ENCODE assay signal across 18 cellular contexts in the genomic region with DNA sequence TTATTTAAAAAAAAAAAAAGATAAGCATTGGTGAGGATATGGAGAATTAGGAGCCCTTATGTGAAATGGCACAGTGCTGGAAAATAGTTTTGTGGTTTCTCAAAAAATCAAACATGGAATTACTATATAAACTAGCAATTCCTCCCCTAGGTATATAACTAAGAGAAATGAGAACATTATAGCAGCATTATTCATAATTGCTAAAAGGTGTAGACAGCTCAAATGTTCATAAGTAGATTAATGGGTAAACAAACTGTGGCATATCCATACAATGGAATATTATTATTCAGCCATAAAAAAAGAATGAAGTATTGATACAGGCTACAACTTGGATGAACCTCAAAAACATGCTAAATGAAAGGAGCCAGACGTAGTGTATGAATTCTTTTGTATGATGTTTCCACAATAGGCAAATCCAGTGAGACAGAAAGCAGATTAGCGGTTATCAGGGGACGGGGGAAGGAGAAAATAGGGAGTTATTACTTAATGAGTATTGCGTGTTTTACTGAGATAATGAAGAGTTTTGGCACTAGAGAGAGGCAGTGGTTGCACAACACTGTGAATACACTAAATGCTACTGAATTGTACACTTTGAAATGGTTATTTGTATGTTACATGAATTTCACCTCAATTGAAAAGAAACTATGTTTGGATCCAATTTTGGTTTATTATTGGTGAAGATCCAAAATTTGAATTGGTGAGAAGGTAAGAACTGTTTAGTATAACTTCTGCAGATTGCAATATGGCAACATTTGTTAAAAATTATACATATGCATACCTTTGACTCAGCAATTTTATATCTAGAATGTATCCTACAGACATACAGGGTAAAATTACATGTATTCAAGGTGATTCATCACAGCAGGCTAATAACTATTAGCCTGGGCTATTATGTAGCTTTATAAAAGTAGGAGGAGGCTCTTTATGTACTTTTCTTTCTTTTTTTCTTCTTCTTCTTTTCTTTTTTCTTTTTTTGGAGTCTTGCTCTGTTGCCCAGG.
A peak's percentile ranks its signal among the peaks of the same experiment; 100 is the strongest.
DNase-seq lines count a peak whose midpoint lies in the region; ATAC-seq and TF ChIP-seq lines count a peak whose summit lies in the region.
"Had no signal": no experiment of that assay in that cellular context is flagged by ENCODE, and none has a peak within 500 bp of the region (broad histone marks: within the 10 kb centered on the region; RNA-seq: fewer than 3 reads in every experiment).

No MANE protein-coding gene starts in this region.

- no peak for TF ChIP-seq CTCF in GM23338 (conservative IDR thresholded peaks at IDR 0.05; ENCODE audit: low read depth in 2 of 2)
- no peak for TF ChIP-seq CTCF in PC-3 (conservative IDR thresholded peaks at IDR 0.05; ENCODE audit: low read depth, low read length)
- no peak for TF ChIP-seq CTCF in epithelial cell of esophagus (IDR thresholded peaks at IDR 0.05; ENCODE audit: insufficient read depth, low read depth, low read length, missing control alignments)
- TF ChIP-seq CTCF in transverse colon (IDR thresholded peaks at IDR 0.05): no peak

- H3K9me3 ChIP-seq in PC-3 (ENCODE audit: low read length): no peaks in the 10 kb centered on the region
- peaks cover 9% of the 10 kb centered on the region for H3K9me3 ChIP-seq in mesodermal cell (ENCODE audit: control insufficient read depth, low read length)
- H3K9me3 ChIP-seq in transverse colon: no peaks in the 10 kb centered on the region
- H3K9me3 ChIP-seq: esophagus squamous epithelium, upper lobe of left lung had no signal

- peaks cover 8% of the 10 kb centered on the region for H3K27me3 Mint-ChIP-seq in GM23338 (ENCODE audit: insufficient read depth, low read depth, poor library complexity)
- H3K27me3 Mint-ChIP-seq: activated CD4-positive, alpha-beta T cell treated with anti-CD3 and anti-CD28 coated beads, Interleukin-2, amount 10 ng/mL, durations not matched to agents 7 days and 5 days; CD4-positive, CD25-positive, alpha-beta regulatory T cell; stimulated activated naive B cell treated with anti-CD40 and anti-IgM and Interleukin-4, amounts not matched to agents 10 μg/mL and 1 μg/mL and 100 μg/mL, for 72 hours had no signal

- no peak for DNase-seq in GM23338 (ENCODE audit: low spot score)
- DNase-seq in PC-3: peak; percentile 80
- peak; percentile 30 for DNase-seq in epithelial cell of esophagus (ENCODE audit: low read depth)
- DNase-seq in putamen (ENCODE audit: low spot score): no peak
- no peak for DNase-seq in activated CD4-positive, alpha-beta T cell treated with anti-CD3 and anti-CD28 coated beads for 1 hour
- no peak for DNase-seq in transverse colon
- DNase-seq: activated CD4-positive, alpha-beta T cell treated with anti-CD3 and anti-CD28 coated beads, Interleukin-2, amount 10 ng/mL, durations not matched to agents 7 days and 5 days; CD4-positive, CD25-positive, alpha-beta regulatory T cell; cortex of kidney; esophagus squamous epithelium; mammary epithelial cell; NCI-H1105 treated with DMSO at 0.1 percent for 48 hours; stimulated activated naive B cell treated with anti-CD40 and anti-IgM and Interleukin-4, amounts not matched to agents 10 μg/mL and 1 μg/mL and 100 μg/mL, for 72 hours; upper lobe of left lung had no signal

- intact Hi-C loops in PC-3 (cut with micrococcal nuclease) (no loop called here), transverse colon (cut with DNase I; ENCODE audit: low total_unique reads) (no loop called here)

- H3K27me3 ChIP-seq in GM23338 (ENCODE audit: insufficient read depth) (no peaks in the 10 kb centered on the region), PC-3 (ENCODE audit: low read length) (no peaks in the 10 kb centered on the region), transverse colon (no peaks in the 10 kb centered on the region)
- H3K27me3 ChIP-seq: adrenal gland, esophagus squamous epithelium, upper lobe of left lung had no signal

- peak overlapping the region; percentile 53; the same call in 1 of the 2 replicates for H3K27ac Mint-ChIP-seq in GM23338
- H3K27ac Mint-ChIP-seq: activated CD4-positive, alpha-beta T cell treated with anti-CD3 and anti-CD28 coated beads, Interleukin-2, amount 10 ng/mL, durations not matched to agents 7 days and 5 days; CD4-positive, CD25-positive, alpha-beta regulatory T cell; stimulated activated naive B cell treated with anti-CD40 and anti-IgM and Interleukin-4, amounts not matched to agents 10 μg/mL and 1 μg/mL and 100 μg/mL, for 72 hours had no signal

- peaks cover 5% of the 10 kb centered on the region; the same call in 2 of the 3 replicates for H3K9me3 Mint-ChIP-seq in GM23338
- H3K9me3 Mint-ChIP-seq: stimulated activated naive B cell treated with anti-CD40 and anti-IgM and Interleukin-4, amounts not matched to agents 10 μg/mL and 1 μg/mL and 100 μg/mL, for 72 hours had no signal

- CTCF ChIA-PET in PC-3 (lab: Charles Lee): interaction anchor here (0.5 to 1.0 kb wide), 5 partner anchors 11 to 954 kb away, joined by 3 to 6 read pairs (median 3); no protein-coding TSS in a partner anchor

- POLR2A ChIA-PET in PC-3 (lab: Charles Lee; ENCODE audit: unreplicated experiment): interaction anchor here (0.6 to 1.0 kb wide), 4 partner anchors 12 to 69 kb away, joined by 3 to 6 read pairs (median 5); no protein-coding TSS in a partner anchor

- H3K27ac ChIP-seq in GM23338 (ENCODE audit: low read depth): 0 out of 2 replicates have a peak overlapping the region, but pooled peaks have one; percentile 24
- H3K27ac ChIP-seq in PC-3 (ENCODE audit: low read length): no peak overlapping the region
- H3K27ac ChIP-seq in mesodermal cell (ENCODE audit: low read depth, low read length, severe bottlenecking): peak overlapping the region; percentile 24
- H3K27ac ChIP-seq in transverse colon: peak overlapping the region in 1 of 4 donors; percentile 6
- H3K27ac ChIP-seq: adrenal gland, upper lobe of left lung had no signal

- H4K20me1 ChIP-seq in GM23338 (replicated peaks; ENCODE audit: insufficient read depth) (no peaks in the 10 kb centered on the region; the same call in 1 of the 2 replicates), PC-3 (ENCODE audit: low read length) (no peaks in the 10 kb centered on the region)

- peaks cover 36% of the 10 kb centered on the region for H3K4me1 Mint-ChIP-seq in GM23338
- H3K4me1 Mint-ChIP-seq: activated CD4-positive, alpha-beta T cell treated with anti-CD3 and anti-CD28 coated beads, Interleukin-2, amount 10 ng/mL, durations not matched to agents 7 days and 5 days had no signal

- H3F3A ChIP-seq in GM23338 (replicated peaks; ENCODE audit: low read depth): peaks cover 4% of the 10 kb centered on the region; the same call in 1 of the 2 replicates
- peaks cover 15% of the 10 kb centered on the region for H3F3A ChIP-seq in PC-3 (ENCODE audit: low read length, unreplicated experiment)

- no peak overlapping the region for H2AFZ ChIP-seq in GM23338
- H2AFZ ChIP-seq in PC-3 (ENCODE audit: low read length): no peak overlapping the region

- H3K4me3 Mint-ChIP-seq in GM23338: no peak overlapping the region
- H3K4me3 Mint-ChIP-seq: activated CD4-positive, alpha-beta T cell treated with anti-CD3 and anti-CD28 coated beads, Interleukin-2, amount 10 ng/mL, durations not matched to agents 7 days and 5 days; neural crest cell; stimulated activated naive B cell treated with anti-CD40 and anti-IgM and Interleukin-4, amounts not matched to agents 10 μg/mL and 1 μg/mL and 100 μg/mL, for 72 hours had no signal

- H3K4me1 ChIP-seq in GM23338 (ENCODE audit: insufficient read depth) (peaks cover 33% of the 10 kb centered on the region), PC-3 (ENCODE audit: insufficient read depth, low read length) (peaks cover 14% of the 10 kb centered on the region), mesodermal cell (ENCODE audit: control insufficient read depth, insufficient read depth, low read length, poor library complexity, severe bottlenecking) (peaks cover 24% of the 10 kb centered on the region), transverse colon (peaks cover 0 to 13% (median 6%) of the 10 kb centered on the region in 4 donors)

- H3K9ac ChIP-seq in PC-3 (ENCODE audit: low read length): no peak overlapping the region

- peaks cover 46% of the 10 kb centered on the region for H3K36me3 Mint-ChIP-seq in GM23338 (ENCODE audit: low read depth)

- 96 to 97% methylated on average over 4 of the region's 4 CpGs for WGBS in mesodermal cell (ENCODE audit: insufficient coverage in 2 of 2), 2 experiments
- 83 to 90% methylated on average over 4 of the region's 4 CpGs for WGBS in transverse colon (ENCODE audit: low coverage in 1 of 2), 2 donors

- in situ Hi-C loops in transverse colon (cut with MboI; ENCODE audit: low pct_ligation_motif_present in 1 of 4, low pct_unique_long_range_greater_than_20kb in 1 of 4, low sequenced_read_pairs in 3 of 4): no loop called here

- H3K4me3 ChIP-seq in GM23338 (no peak overlapping the region), PC-3 (ENCODE audit: low read length) (no peak overlapping the region), epithelial cell of esophagus (ENCODE audit: low read length) (no peak overlapping the region), mesodermal cell (ENCODE audit: extremely low read depth, insufficient read depth, low read length, poor library complexity, severe bottlenecking) (no peak overlapping the region), transverse colon (no peak overlapping the region)
- H3K4me3 ChIP-seq: adrenal gland, esophagus squamous epithelium, upper lobe of left lung had no signal

- no TSS peak for BruUV-seq in PC-3 (replicated peaks; lab: Mats Ljungman, UMichigan)

- H3K36me3 ChIP-seq in GM23338 (ENCODE audit: insufficient read depth) (no peaks in the 10 kb centered on the region; the same call in 1 of the 2 replicates), PC-3 (ENCODE audit: low read depth, low read length) (peaks cover 55% of the 10 kb centered on the region), mesodermal cell (ENCODE audit: control insufficient read depth, insufficient read depth, low read length) (peaks cover 60% of the 10 kb centered on the region), transverse colon (peaks cover 0 to 7% (median 0%) of the 10 kb centered on the region in 4 donors)
- H3K36me3 ChIP-seq: adrenal gland had no signal

- ATAC-seq in GM23338 (no peak), PC-3 (peak; percentile 95), HG02840 (IDR thresholded peaks at IDR 0.05; ENCODE audit: low FRiP score, unreplicated experiment) (no peak)
- ATAC-seq: stimulated activated naive B cell treated with anti-CD40 and anti-IgM and Interleukin-4, amounts not matched to agents 10 μg/mL and 1 μg/mL and 100 μg/mL, for 72 hours had no signal

- H3K4me2 ChIP-seq in GM23338 (no peak overlapping the region), PC-3 (ENCODE audit: low read length) (peak overlapping the region; percentile 0; the same call in 1 of the 2 replicates)

- H3K79me2 ChIP-seq in GM23338 (replicated peaks; ENCODE audit: insufficient read depth) (peaks cover 53% of the 10 kb centered on the region), PC-3 (ENCODE audit: low read length) (peaks cover 72% of the 10 kb centered on the region)

- H3K9me2 ChIP-seq in GM23338 (ENCODE audit: insufficient read depth) (no peaks in the 10 kb centered on the region), PC-3 (replicated peaks; ENCODE audit: low read length) (no peaks in the 10 kb centered on the region)

- no peak for TF ChIP-seq EP300 in transverse colon (IDR thresholded peaks at IDR 0.05; ENCODE audit: low read depth)

- no peak for TF ChIP-seq POLR2A in transverse colon (IDR thresholded peaks at IDR 0.05)

TF ChIP-seq in GM23338, 12 proteins besides CTCF, POLR2A, EP300 and RAD21 (continues in another document):
- no peak for TF ChIP-seq NANOG (IDR thresholded peaks at IDR 0.05; ENCODE audit: borderline replicate concordance)
- no peak for TF ChIP-seq ZNF114 (CRISPR knock-in tag; IDR thresholded peaks at IDR 0.05)

Comparison
In these comparisons a context has a peak if more than half of its experiments do, and no peak if none do; other contexts are left out.
1. DNase-seq: peak in PC-3 (single experiment) and epithelial cell of esophagus (single experiment); none in GM23338 (single experiment), putamen (single experiment), activated CD4-positive, alpha-beta T cell treated with anti-CD3 and anti-CD28 coated beads for 1 hour (single experiment) and transverse colon (single experiment).